ENCODE assay signal across 8 cellular contexts in genomic region chr12:47963340-47964040, GRCh38. TPM values are rescaled to one million over a fixed set of nuclear protein-coding genes. Genes with fewer than 3 reads are reported as not detected.
DNase-seq lines count a peak whose midpoint lies in the region; ATAC-seq and TF ChIP-seq lines count a peak whose summit lies in the region.

TMEM106C (plus strand) TSS chr12:47963596; CDS start chr12:47964237, 641 bp downstream.

- intact Hi-C loops in dendritic cell treated with granulocyte-macrophage colony-stimulating factor and Interleukin-4, amounts not matched to agents 40 ng/mL and 50 ng/mL, for 4 days (cut with micrococcal nuclease), result loop anchor here (10.0 kb wide), 1 partner anchor 201 kb away; no protein-coding TSS in a partner anchor

- H3K4me3 Mint-ChIP-seq in activated CD4-positive, alpha-beta T cell treated with anti-CD3 and anti-CD28 coated beads, Interleukin-2, amount 10 ng/mL, durations not matched to agents 7 days and 5 days, result peak within 1 kb of the TSS; percentile 96
- peak within 1 kb of the TSS; percentile 89 for H3K4me3 Mint-ChIP-seq in dendritic cell treated with granulocyte-macrophage colony-stimulating factor and Interleukin-4, amounts not matched to agents 40 ng/mL and 50 ng/mL, for 4 days

- peaks cover 24% of the 10 kb centered on the region for H3K27me3 Mint-ChIP-seq in activated CD4-positive, alpha-beta T cell treated with anti-CD3 and anti-CD28 coated beads, Interleukin-2, amount 10 ng/mL, durations not matched to agents 7 days and 5 days
- peaks cover 42% of the 10 kb centered on the region for H3K27me3 Mint-ChIP-seq in dendritic cell treated with granulocyte-macrophage colony-stimulating factor and Interleukin-4, amounts not matched to agents 40 ng/mL and 50 ng/mL, for 4 days

- peaks cover 42% of the 10 kb centered on the region for H3K36me3 Mint-ChIP-seq in activated CD4-positive, alpha-beta T cell treated with anti-CD3 and anti-CD28 coated beads, Interleukin-2, amount 10 ng/mL, durations not matched to agents 7 days and 5 days (ENCODE audit: low read depth)
- H3K36me3 Mint-ChIP-seq in dendritic cell treated with granulocyte-macrophage colony-stimulating factor and Interleukin-4, amounts not matched to agents 40 ng/mL and 50 ng/mL, for 4 days (ENCODE audit: low read depth), result peaks cover 7% of the 10 kb centered on the region

- peaks cover 38% of the 10 kb centered on the region for H3K4me1 Mint-ChIP-seq in activated CD4-positive, alpha-beta T cell treated with anti-CD3 and anti-CD28 coated beads, Interleukin-2, amount 10 ng/mL, durations not matched to agents 7 days and 5 days
- peaks cover 28% of the 10 kb centered on the region for H3K4me1 Mint-ChIP-seq in dendritic cell treated with granulocyte-macrophage colony-stimulating factor and Interleukin-4, amounts not matched to agents 40 ng/mL and 50 ng/mL, for 4 days (ENCODE audit: low read depth)

- CTCF ChIA-PET in activated CD4-positive, alpha-beta T cell treated with anti-CD3 and anti-CD28 coated beads, Interleukin-2, amount 10 ng/mL, durations not matched to agents 7 days and 5 days (lab: Charles Lee), result interaction anchor here (0.6 to 2.9 kb wide), 25 partner anchors 8 to 271 kb away, joined by 3 to 7 read pairs (median 4); no protein-coding TSS in a partner anchor

- H3K27ac ChIP-seq in C4-2B, result peak within 1 kb of the TSS; percentile 87

- H3K9me3 Mint-ChIP-seq in activated CD4-positive, alpha-beta T cell treated with anti-CD3 and anti-CD28 coated beads, Interleukin-2, amount 10 ng/mL, durations not matched to agents 7 days and 5 days, result peaks cover 6% of the 10 kb centered on the region
- no peaks in the 10 kb centered on the region for H3K9me3 Mint-ChIP-seq in dendritic cell treated with granulocyte-macrophage colony-stimulating factor and Interleukin-4, amounts not matched to agents 40 ng/mL and 50 ng/mL, for 4 days

- peak; percentile 86 for ATAC-seq in GM19324 (IDR thresholded peaks at IDR 0.05; ENCODE audit: low FRiP score, unreplicated experiment)
- ATAC-seq in HG03469 (IDR thresholded peaks at IDR 0.05; ENCODE audit: unreplicated experiment), result peak; percentile 86
- peak; percentile 99 for ATAC-seq in left lobe of liver

- peak within 1 kb of the TSS; percentile 86 for H3K27ac Mint-ChIP-seq in activated CD4-positive, alpha-beta T cell treated with anti-CD3 and anti-CD28 coated beads, Interleukin-2, amount 10 ng/mL, durations not matched to agents 7 days and 5 days
- H3K27ac Mint-ChIP-seq in dendritic cell treated with granulocyte-macrophage colony-stimulating factor and Interleukin-4, amounts not matched to agents 40 ng/mL and 50 ng/mL, for 4 days, result peak within 1 kb of the TSS; percentile 81

- DNase-seq in NCI-H526 (lab: John Stamatoyannopoulos, UW), result peak; percentile 86 to 96
- peak; percentile 91 for DNase-seq in activated CD4-positive, alpha-beta T cell treated with anti-CD3 and anti-CD28 coated beads, Interleukin-2, amount 10 ng/mL, durations not matched to agents 7 days and 5 days
- DNase-seq in left lobe of liver (ENCODE audit: low spot score), result peak; percentile 93
- DNase-seq in stimulated activated CD4-positive, alpha-beta T cell treated with anti-CD3 and anti-CD28 coated beads, Interleukin-2, amount 100 ng/mL, for 4 hours (ENCODE audit: low read depth), result peak; percentile 87

- peak; percentile 100 for TF ChIP-seq CTCF in C4-2B (conservative IDR thresholded peaks at IDR 0.05)

- POLR2A ChIA-PET in activated CD4-positive, alpha-beta T cell treated with anti-CD3 and anti-CD28 coated beads, Interleukin-2, amount 10 ng/mL, durations not matched to agents 7 days and 5 days (lab: Charles Lee), result no interaction called here

RNA-seq across cellular contexts. Expression of gene TMEM106C, which starts in this region (rescaled TPM):
- 100 to 1,000 TPM; 145 to 181 TPM for total RNA-seq in activated CD4-positive, alpha-beta T cell treated with anti-CD3 and anti-CD28 coated beads, Interleukin-2, amount 10 ng/mL, durations not matched to agents 7 days and 5 days
- total RNA-seq in left lobe of liver, result 14.8 TPM

Comparison
In these comparisons a context has a peak if more than half of its experiments do, and no peak if none do; other contexts are left out.
1. Peak in every context shown above with its lines: DNase-seq, ATAC-seq and H3K27ac ChIP-seq.